ENCODE assay signal across 17 cellular contexts in the genomic region with DNA sequence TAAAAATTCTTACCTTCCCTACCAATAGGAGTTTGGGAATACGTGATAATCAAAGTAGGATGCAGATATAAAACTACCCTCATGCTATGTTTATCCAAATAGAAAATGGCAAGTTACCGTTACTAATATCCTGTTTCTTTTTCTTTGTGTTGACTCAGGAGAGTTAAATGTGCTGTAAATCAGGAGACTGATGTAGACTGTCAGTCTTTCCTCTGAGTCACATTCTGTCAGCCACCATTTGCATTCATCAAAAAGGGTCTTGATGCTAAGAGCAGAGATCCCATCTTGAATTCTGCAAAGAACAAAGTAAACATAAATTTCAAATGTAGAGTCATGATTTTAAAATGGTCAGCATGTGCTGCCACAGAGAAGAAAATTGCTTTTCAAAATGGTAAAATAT.
A peak's percentile ranks its signal among the peaks of the same experiment; 100 is the strongest.
DNase-seq lines count a peak whose midpoint lies in the region; ATAC-seq and TF ChIP-seq lines count a peak whose summit lies in the region.
"Had no signal": no experiment of that assay in that cellular context is flagged by ENCODE, and none has a peak within 500 bp of the region (broad histone marks: within the 10 kb centered on the region; RNA-seq: fewer than 3 reads in every experiment).

No MANE protein-coding gene starts in this region.

- H3K27me3 ChIP-seq in PC-3 (ENCODE audit: low read length) (no peaks in the 10 kb centered on the region), right atrium auricular region (no peaks in the 10 kb centered on the region)
- no peaks in the 10 kb centered on the region for H3K27me3 ChIP-seq in naive thymus-derived CD4-positive, alpha-beta T cell (ENCODE audit: control insufficient read depth in 2 of 2, insufficient read depth in 2 of 2, low read length in 2 of 2)

- H3K27ac ChIP-seq in PC-3 (ENCODE audit: low read length) (no peak overlapping the region), right atrium auricular region (no peak overlapping the region)
- H3K27ac ChIP-seq in naive thymus-derived CD4-positive, alpha-beta T cell (ENCODE audit: low read depth, low read length), result no peak overlapping the region
- H3K27ac ChIP-seq: RWPE1 had no signal

- DNase-seq in A172 (ENCODE audit: low spot score) (peak; percentile 2), PC-3 (peak; percentile 24), astrocyte of the hippocampus (ENCODE audit: low read depth, low spot score) (peak; percentile 8), iris pigment epithelial cell (ENCODE audit: low read depth) (peak; percentile 26), right atrium auricular region (ENCODE audit: low spot score) (no peak)
- DNase-seq in stimulated activated naive CD4-positive, alpha-beta T cell treated with Interleukin-2 at 50 U/mL for 16 hours (lab: John Stamatoyannopoulos, UW), result no peak
- DNase-seq in naive thymus-derived CD4-positive, alpha-beta T cell, result no peak
- DNase-seq: 8988T; CD4-positive, alpha-beta T cell; GF-D8; NCI-H1105; NCI-H2081 treated with DMSO at 0.1 percent for 48 hours; NCI-H446 treated with DMSO at 0.1 percent for 48 hours; NCI-H774; OCI-M1 had no signal

- intact Hi-C loops in PC-3 (cut with micrococcal nuclease), result no loop called here
- intact Hi-C loops in naive thymus-derived CD4-positive, alpha-beta T cell (cut with micrococcal nuclease), result no loop called here

- H3K9me3 ChIP-seq in PC-3 (ENCODE audit: low read length) (no peaks in the 10 kb centered on the region), right atrium auricular region (no peaks in the 10 kb centered on the region)
- no peaks in the 10 kb centered on the region for H3K9me3 ChIP-seq in naive thymus-derived CD4-positive, alpha-beta T cell (ENCODE audit: control insufficient read depth in 2 of 3, low read length in 3 of 3)

- no peaks in the 10 kb centered on the region for H3K79me2 ChIP-seq in PC-3 (ENCODE audit: low read length)

- no peaks in the 10 kb centered on the region for H3K9me2 ChIP-seq in PC-3 (replicated peaks; ENCODE audit: low read length)

- CTCF ChIA-PET in PC-3 (lab: Charles Lee), result no interaction called here
- CTCF ChIA-PET in naive thymus-derived CD4-positive, alpha-beta T cell (lab: Charles Lee), result no interaction called here

- peaks cover 0 to 7% (median 0%) of the 10 kb centered on the region in 11 donors for H3K9me3 Mint-ChIP-seq in naive thymus-derived CD4-positive, alpha-beta T cell

- peak; percentile 67 for ATAC-seq in PC-3
- ATAC-seq in naive thymus-derived CD4-positive, alpha-beta T cell, result no peak
- no peak for ATAC-seq in esophagus mucosa

- peaks cover 0 to 10% (median 0%) of the 10 kb centered on the region in 7 donors for H3K4me1 Mint-ChIP-seq in naive thymus-derived CD4-positive, alpha-beta T cell

- peaks cover 4% of the 10 kb centered on the region; the same call in 1 of the 2 replicates for H3K4me1 ChIP-seq in PC-3 (ENCODE audit: insufficient read depth, low read length)
- no peaks in the 10 kb centered on the region for H3K4me1 ChIP-seq in right atrium auricular region
- no peaks in the 10 kb centered on the region for H3K4me1 ChIP-seq in naive thymus-derived CD4-positive, alpha-beta T cell (ENCODE audit: control insufficient read depth in 2 of 2, insufficient read depth in 2 of 2, low read length in 2 of 2)

- H3K36me3 Mint-ChIP-seq in naive thymus-derived CD4-positive, alpha-beta T cell, result peaks cover 0 to 6% (median 0%) of the 10 kb centered on the region in 5 donors

- no TSS peak for BruUV-seq in PC-3 (replicated peaks; lab: Mats Ljungman, UMichigan)

- H3K36me3 ChIP-seq in PC-3 (ENCODE audit: low read depth, low read length) (no peaks in the 10 kb centered on the region), right atrium auricular region (no peaks in the 10 kb centered on the region)
- H3K36me3 ChIP-seq in naive thymus-derived CD4-positive, alpha-beta T cell (ENCODE audit: control insufficient read depth in 2 of 3, insufficient read depth in 3 of 3, low read length in 3 of 3), result no peaks in the 10 kb centered on the region

- no peak overlapping the region for H3K4me2 ChIP-seq in PC-3 (ENCODE audit: low read length)

- no peaks in the 10 kb centered on the region for H4K20me1 ChIP-seq in PC-3 (ENCODE audit: low read length)

- H3K4me3 Mint-ChIP-seq in naive thymus-derived CD4-positive, alpha-beta T cell, result no peak overlapping the region
- H3K4me3 Mint-ChIP-seq: CD4-positive, alpha-beta T cell had no signal

- TF ChIP-seq CTCF in PC-3 (conservative IDR thresholded peaks at IDR 0.05; ENCODE audit: low read depth, low read length) (no peak), right atrium auricular region (IDR thresholded peaks at IDR 0.05) (no peak)

- H3F3A ChIP-seq in PC-3 (ENCODE audit: low read length, unreplicated experiment), result no peaks in the 10 kb centered on the region

- no peak overlapping the region for H2AFZ ChIP-seq in PC-3 (ENCODE audit: low read length)

- no peaks in the 10 kb centered on the region for H3K27me3 Mint-ChIP-seq in naive thymus-derived CD4-positive, alpha-beta T cell
- H3K27me3 Mint-ChIP-seq: CD4-positive, alpha-beta T cell had no signal

- POLR2A ChIA-PET in PC-3 (lab: Charles Lee; ENCODE audit: unreplicated experiment), result no interaction called here
- POLR2A ChIA-PET in naive thymus-derived CD4-positive, alpha-beta T cell (lab: Charles Lee), result no interaction called here

- H3K27ac Mint-ChIP-seq in naive thymus-derived CD4-positive, alpha-beta T cell, result no peak overlapping the region
- H3K27ac Mint-ChIP-seq: CD4-positive, alpha-beta T cell had no signal

- H3K9ac ChIP-seq in PC-3 (ENCODE audit: low read length), result no peak overlapping the region

- H3K4me3 ChIP-seq in PC-3 (ENCODE audit: low read length) (no peak overlapping the region), right atrium auricular region (no peak overlapping the region)
- H3K4me3 ChIP-seq in naive thymus-derived CD4-positive, alpha-beta T cell (ENCODE audit: low read length), result no peak overlapping the region

Comparison
In these comparisons a context has a peak if more than half of its experiments do, and no peak if none do; other contexts are left out.
1. DNase-seq: peak in A172 (single experiment), PC-3 (single experiment), astrocyte of the hippocampus (single experiment) and iris pigment epithelial cell (single experiment); none in right atrium auricular region (single experiment), stimulated activated naive CD4-positive, alpha-beta T cell treated with Interleukin-2 at 50 U/mL for 16 hours (single experiment) and naive thymus-derived CD4-positive, alpha-beta T cell (0 of 9).